12 cellular contexts compared by ENCODE assay signal in the genomic region with DNA sequence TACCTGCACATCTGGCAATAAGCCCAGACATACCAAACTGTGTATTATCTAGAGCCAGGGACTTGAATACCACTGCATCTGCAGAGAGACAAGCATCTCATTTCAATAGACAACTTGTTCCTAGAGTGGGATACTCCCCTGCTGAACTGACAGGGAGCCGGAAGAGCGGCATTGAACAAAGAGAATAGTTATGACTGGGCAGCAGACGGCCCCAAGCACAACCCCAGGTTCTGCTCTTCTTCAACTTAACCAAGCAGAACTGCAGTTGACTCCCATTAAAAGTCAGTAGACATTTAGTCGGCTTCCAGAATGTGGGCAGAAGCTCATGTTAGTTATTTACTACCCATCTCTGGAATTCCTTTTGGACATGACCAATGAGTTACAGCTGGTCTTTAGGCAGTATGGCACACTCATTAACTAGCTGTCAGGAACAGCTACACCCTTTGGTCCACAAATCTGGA.
A peak's percentile ranks its signal among the peaks of the same experiment; 100 is the strongest.
DNase-seq lines count a peak whose midpoint lies in the region; ATAC-seq and TF ChIP-seq lines count a peak whose summit lies in the region.
"Had no signal": no experiment of that assay in that cellular context is flagged by ENCODE, and none has a peak within 500 bp of the region (broad histone marks: within the 10 kb centered on the region; RNA-seq: fewer than 3 reads in every experiment).

No MANE protein-coding gene starts in this region.

- no peak for ATAC-seq in GM18520 (IDR thresholded peaks at IDR 0.05; ENCODE audit: unreplicated experiment)
- ATAC-seq: sciatic nerve had no signal

- peak overlapping the region; percentile 67 for H3K27ac Mint-ChIP-seq in progenitor cell of endocrine pancreas

- H3K4me1 Mint-ChIP-seq in progenitor cell of endocrine pancreas (ENCODE audit: low read depth), result peaks cover 54% of the 10 kb centered on the region

- no peak overlapping the region for H3K4me3 Mint-ChIP-seq in progenitor cell of endocrine pancreas (ENCODE audit: low read depth)

- no peaks in the 10 kb centered on the region for H3K9me3 Mint-ChIP-seq in progenitor cell of endocrine pancreas (ENCODE audit: low read depth)

- H3K27me3 Mint-ChIP-seq in progenitor cell of endocrine pancreas, result no peaks in the 10 kb centered on the region

- no peak overlapping the region for H3K4me3 ChIP-seq in foreskin fibroblast (ENCODE audit: low read depth in 1 of 2, low read length in 2 of 2)
- H3K4me3 ChIP-seq: adrenal gland, SJSA1 had no signal

- DNase-seq in ELR (ENCODE audit: low read depth) (peak; percentile 39), RPMI7951 (ENCODE audit: low read depth) (peak; percentile 82), foreskin fibroblast (peak; percentile 65 to 80), progenitor cell of endocrine pancreas (ENCODE audit: low spot score, unreplicated experiment) (no peak)
- no peak for DNase-seq in activated T-cell treated with anti-CD3 and anti-CD28 coated beads, Interleukin-2, amount 50 U/mL, for 1 hour
- no peak for DNase-seq in stimulated activated CD4-positive, alpha-beta T cell treated with anti-CD3 and anti-CD28 coated beads, Interleukin-15, amount 100 ng/mL, for 24 hours
- DNase-seq: activated CD4-positive, CD25-positive, alpha-beta regulatory T cell; adrenal gland; NCI-H1092 treated with DMSO at 0.1 percent for 48 hours had no signal

- peaks cover 7% of the 10 kb centered on the region for H3K36me3 Mint-ChIP-seq in progenitor cell of endocrine pancreas (ENCODE audit: insufficient read depth)

- TF ChIP-seq CTCF in foreskin fibroblast (IDR thresholded peaks at IDR 0.05; ENCODE audit: low read depth, low read length), result no peak
- TF ChIP-seq CTCF in progenitor cell of endocrine pancreas (IDR thresholded peaks at IDR 0.05; ENCODE audit: unreplicated experiment), result no peak

Comparison
In these comparisons a context has a peak if more than half of its experiments do, and no peak if none do; other contexts are left out.
1. DNase-seq: peak in ELR (single experiment), RPMI7951 (single experiment) and foreskin fibroblast (2 of 2); none in progenitor cell of endocrine pancreas (single experiment), activated T-cell treated with anti-CD3 and anti-CD28 coated beads, Interleukin-2, amount 50 U/mL, for 1 hour (single experiment) and stimulated activated CD4-positive, alpha-beta T cell treated with anti-CD3 and anti-CD28 coated beads, Interleukin-15, amount 100 ng/mL, for 24 hours (single experiment).